Comparison of ENCODE assay signal across 11 cellular contexts in genomic region chr7:137772748-137773147, GRCh38.
DNase-seq lines count a peak whose midpoint lies in the region; ATAC-seq, FAIRE-seq and TF ChIP-seq lines count a peak whose summit lies in the region.
"Had no signal": no experiment of that assay in that cellular context is flagged by ENCODE, and none has a peak within 500 bp of the region (broad histone marks: within the 10 kb centered on the region; RNA-seq: fewer than 3 reads in every experiment).

No MANE protein-coding gene starts in this region.

- H3K79me2 ChIP-seq in GM12878 (ENCODE audit: control insufficient read depth, insufficient read depth, low read length) = no peaks in the 10 kb centered on the region

- SMC1A ChIA-PET in GM12878 (lab: Charles Lee; ENCODE audit: uncharacterized antibody, unreplicated experiment) = interaction anchor here (0.6 to 5.7 kb wide), 31 partner anchors 8 to 236 kb away, joined by 3 to 62 read pairs (median 4); no protein-coding TSS in a partner anchor

- CTCF ChIA-PET in AG04449 (lab: Yijun Ruan, JAX) = interaction anchor here (1.0 kb wide), 1 partner anchor 96 kb away, joined by 3 read pairs; no protein-coding TSS in a partner anchor
- CTCF ChIA-PET in GM12878 (lab: Yijun Ruan, JAX) = interaction anchor here (0.7 to 3.1 kb wide), 11 partner anchors 10 to 121 kb away, joined by 3 to 14 read pairs (median 4); no protein-coding TSS in a partner anchor
- CTCF ChIA-PET in WTC11 (lab: Charles Lee) = no interaction called here

- no peak overlapping the region for H3K4me2 ChIP-seq in GM12878 (ENCODE audit: control insufficient read depth, insufficient read depth)

- no peak overlapping the region for H2AFZ ChIP-seq in GM12878 (ENCODE audit: control insufficient read depth, low read depth, low read length)

- H3K4me1 Mint-ChIP-seq in HFFc6 (ENCODE audit: low read depth) (peaks cover 60% of the 10 kb centered on the region), WTC11 (peaks cover 17% of the 10 kb centered on the region)

- no peaks in the 10 kb centered on the region for H4K20me1 ChIP-seq in GM12878 (ENCODE audit: control insufficient read depth, insufficient read depth)

- POLR2A ChIA-PET in AG04449 (lab: Yijun Ruan, JAX) = interaction anchor here (0.6 to 2.0 kb wide), 3 partner anchors 102 to 109 kb away, joined by 3 to 7 read pairs (median 6); no protein-coding TSS in a partner anchor
- POLR2A ChIA-PET in GM12878 (lab: Charles Lee) = interaction anchor here (1.0 to 5.1 kb wide), 10 partner anchors 8 to 118 kb away, joined by 3 to 34 read pairs (median 4); no protein-coding TSS in a partner anchor
- POLR2A ChIA-PET in WTC11 (lab: Charles Lee) = no interaction called here

- no peak for TF ChIP-seq POLR2A in GM12878 (IDR thresholded peaks at IDR 0.05; ENCODE audit: low read depth, low read length)

- DNase-seq in AG04449 (ENCODE audit: low read depth, low spot score) (peak; percentile 63), HFFc6 (peak; percentile 81), GM12878 (ENCODE audit: low read depth, low spot score) (no peak), kidney glomerular epithelial cell (lab: John Stamatoyannopoulos, UW) (peak; percentile 54), hippocampal formation (lab: John Stamatoyannopoulos, UW) (no peak), WTC11 (ENCODE audit: low spot score) (no peak), globus pallidus (ENCODE audit: low spot score) (no peak)
- no peak for DNase-seq in NK-92 treated with Interleukin-12 subunit alpha and Interleukin-12 subunit beta, amount 100 ng/mL, for 24 hours (lab: John Stamatoyannopoulos, UW)
- DNase-seq: CD4-positive, alpha-beta T cell; RPMI8226; stomach had no signal

- no peak overlapping the region for H3K27ac ChIP-seq in GM12878 (ENCODE audit: control insufficient read depth, insufficient read depth)
- H3K27ac ChIP-seq: stomach had no signal

- RAD21 ChIA-PET in GM12878 (lab: Charles Lee; ENCODE audit: unreplicated experiment) = interaction anchor here (1.0 to 5.4 kb wide), 18 partner anchors 9 to 236 kb away, joined by 3 to 72 read pairs (median 6); no protein-coding TSS in a partner anchor

- TF ChIP-seq RAD21 in GM12878 (IDR thresholded peaks at IDR 0.05; ENCODE audit: insufficient read depth, low read depth, low read length) = no peak

- no peak for TF ChIP-seq EP300 in GM12878 (IDR thresholded peaks at IDR 0.05; ENCODE audit: borderline replicate concordance in 1 of 2, control insufficient read depth in 1 of 2, low read depth in 2 of 2, low read length in 2 of 2)

- no peaks in the 10 kb centered on the region for H3K36me3 ChIP-seq in GM12878 (ENCODE audit: control insufficient read depth in 2 of 2, insufficient read depth in 2 of 2, low read length in 1 of 2)
- H3K36me3 ChIP-seq: stomach had no signal

- H3K36me3 Mint-ChIP-seq in HFFc6 (ENCODE audit: low read depth) = peaks cover 9% of the 10 kb centered on the region; the same call in 1 of the 2 replicates
- no peaks in the 10 kb centered on the region for H3K36me3 Mint-ChIP-seq in WTC11

- no peaks in the 10 kb centered on the region for H3K27me3 ChIP-seq in GM12878 (replicated peaks in 1 of 2; ENCODE audit: control insufficient read depth in 2 of 2, insufficient read depth in 2 of 2, low read length in 1 of 2)
- H3K27me3 ChIP-seq: stomach had no signal

- H3K4me1 ChIP-seq in GM12878 (ENCODE audit: control insufficient read depth, insufficient read depth, low read length) = no peaks in the 10 kb centered on the region
- H3K4me1 ChIP-seq: stomach had no signal

- no peaks in the 10 kb centered on the region; the same call in 2 of the 3 replicates for H3K9me3 ChIP-seq in GM12878 (replicated peaks; ENCODE audit: control insufficient read depth, insufficient read depth, low read length)
- H3K9me3 ChIP-seq: stomach had no signal

- H3K27ac Mint-ChIP-seq in HFFc6 (peak overlapping the region; percentile 87), WTC11 (no peak overlapping the region)
- H3K27ac Mint-ChIP-seq: CD4-positive, alpha-beta T cell had no signal

- TF ChIP-seq CTCF in AG04449 (IDR thresholded peaks at IDR 0.05; ENCODE audit: insufficient read depth, low read length, missing control alignments) (no peak), HFFc6 (IDR thresholded peaks at IDR 0.05) (no peak), GM12878 (IDR thresholded peaks at IDR 0.05 in 2 of 3, conservative IDR thresholded peaks at IDR 0.05 in 1 of 3; ENCODE audit: control insufficient read depth in 2 of 3, extremely low read depth in 1 of 3, insufficient read depth in 1 of 3, low read depth in 3 of 3, low read length in 3 of 3) (no peak), WTC11 (IDR thresholded peaks at IDR 0.05) (no peak)

- FAIRE-seq in GM12878 (lab: Jason Lieb, UNC) = no peak

- no peak overlapping the region for H3K9ac ChIP-seq in GM12878 (ENCODE audit: control insufficient read depth, insufficient read depth, low read length)

- intact Hi-C loops in GM12878 (cut with micrococcal nuclease; ENCODE audit: unreplicated experiment) = no loop called here

- in situ Hi-C loops in GM12878 (cut with MboI) = no loop called here

- H3K9me3 Mint-ChIP-seq in HFFc6 = no peaks in the 10 kb centered on the region
- no peaks in the 10 kb centered on the region for H3K9me3 Mint-ChIP-seq in WTC11

- no TSS peak for BruUV-seq in GM12878 (replicated peaks; lab: Mats Ljungman, UMichigan)

- H3K4me3 Mint-ChIP-seq in HFFc6 (peak overlapping the region; percentile 45), WTC11 (no peak overlapping the region)
- H3K4me3 Mint-ChIP-seq: CD4-positive, alpha-beta T cell had no signal

- H3K27me3 Mint-ChIP-seq in HFFc6 (ENCODE audit: insufficient read depth) (no peaks in the 10 kb centered on the region; the same call in 1 of the 2 replicates), WTC11 (ENCODE audit: low read depth) (no peaks in the 10 kb centered on the region)

- ATAC-seq in GM12878 (peak; percentile 64), WTC11 (no peak)

- H3K4me3 ChIP-seq in AG04449 (ENCODE audit: low read depth, low read length) (no peak overlapping the region), GM12878 (no peak overlapping the region)
- H3K4me3 ChIP-seq: stomach had no signal

TF ChIP-seq in GM12878, 131 proteins besides CTCF, POLR2A, EP300 and RAD21 (continues in another document):
- TF ChIP-seq BHLHE40 (IDR thresholded peaks at IDR 0.05; ENCODE audit: borderline replicate concordance in 1 of 2, low read depth in 2 of 2, low read length in 1 of 2) = no peak
- TF ChIP-seq BRCA1 (IDR thresholded peaks at IDR 0.05; ENCODE audit: low read depth, low read length) = no peak
- no peak for TF ChIP-seq SUZ12 (IDR thresholded peaks at IDR 0.05; ENCODE audit: unreplicated experiment)
- no peak for TF ChIP-seq NRF1 (conservative IDR thresholded peaks at IDR 0.05; ENCODE audit: low read depth, low read length)
- TF ChIP-seq ATF7 (IDR thresholded peaks at IDR 0.05; ENCODE audit: low read depth) = no peak
- no peak for TF ChIP-seq KDM1A (IDR thresholded peaks at IDR 0.05; ENCODE audit: borderline replicate concordance)

TF ChIP-seq in WTC11, 78 proteins besides CTCF, POLR2A, EP300 and RAD21:
- TF ChIP-seq MXD4 (CRISPR knock-in tag; IDR thresholded peaks at IDR 0.05; ENCODE audit: borderline replicate concordance) = no peak
- TF ChIP-seq ZSCAN18 (CRISPR knock-in tag; IDR thresholded peaks at IDR 0.05) = no peak
- no peak for TF ChIP-seq RORB (CRISPR knock-in tag; IDR thresholded peaks at IDR 0.05)
- TF ChIP-seq ZNF317 (CRISPR knock-in tag; IDR thresholded peaks at IDR 0.05; ENCODE audit: borderline replicate concordance, low read depth) = no peak
- no peak for TF ChIP-seq ERG (CRISPR knock-in tag; IDR thresholded peaks at IDR 0.05)
- TF ChIP-seq, protein P1, sequence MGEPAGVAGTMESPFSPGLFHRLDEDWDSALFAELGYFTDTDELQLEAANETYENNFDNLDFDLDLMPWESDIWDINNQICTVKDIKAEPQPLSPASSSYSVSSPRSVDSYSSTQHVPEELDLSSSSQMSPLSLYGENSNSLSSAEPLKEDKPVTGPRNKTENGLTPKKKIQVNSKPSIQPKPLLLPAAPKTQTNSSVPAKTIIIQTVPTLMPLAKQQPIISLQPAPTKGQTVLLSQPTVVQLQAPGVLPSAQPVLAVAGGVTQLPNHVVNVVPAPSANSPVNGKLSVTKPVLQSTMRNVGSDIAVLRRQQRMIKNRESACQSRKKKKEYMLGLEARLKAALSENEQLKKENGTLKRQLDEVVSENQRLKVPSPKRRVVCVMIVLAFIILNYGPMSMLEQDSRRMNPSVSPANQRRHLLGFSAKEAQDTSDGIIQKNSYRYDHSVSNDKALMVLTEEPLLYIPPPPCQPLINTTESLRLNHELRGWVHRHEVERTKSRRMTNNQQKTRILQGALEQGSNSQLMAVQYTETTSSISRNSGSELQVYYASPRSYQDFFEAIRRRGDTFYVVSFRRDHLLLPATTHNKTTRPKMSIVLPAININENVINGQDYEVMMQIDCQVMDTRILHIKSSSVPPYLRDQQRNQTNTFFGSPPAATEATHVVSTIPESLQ (CRISPR knock-in tag; IDR thresholded peaks at IDR 0.05) = no peak
- no peak for TF ChIP-seq CREM (CRISPR knock-in tag; IDR thresholded peaks at IDR 0.05)

Comparison
In these comparisons a context has a peak if more than half of its experiments do, and no peak if none do; other contexts are left out.
1. DNase-seq: peak in AG04449 (single experiment), HFFc6 (single experiment) and kidney glomerular epithelial cell (single experiment); none in GM12878 (single experiment), NK-92 treated with Interleukin-12 subunit alpha and Interleukin-12 subunit beta, amount 100 ng/mL, for 24 hours (single experiment), hippocampal formation (0 of 2), WTC11 (single experiment) and globus pallidus (single experiment).